ENCODE assay signal across 9 cellular contexts in genomic region chr3:43071313-43071893, GRCh38. TPM values are rescaled to one million over a fixed set of nuclear protein-coding genes. Genes with fewer than 3 reads are reported as not detected.
DNase-seq lines count a peak whose midpoint lies in the region; ATAC-seq and TF ChIP-seq lines count a peak whose summit lies in the region.
"Had no signal": no experiment of that assay in that cellular context is flagged by ENCODE, and none has a peak within 500 bp of the region (broad histone marks: within the 10 kb centered on the region; RNA-seq: fewer than 3 reads in every experiment).

No MANE protein-coding gene starts in this region.

- no peak overlapping the region for H3K27ac Mint-ChIP-seq in neural progenitor cell

- no peaks in the 10 kb centered on the region for H3K9me3 ChIP-seq in neural progenitor cell (ENCODE audit: low read depth)

- H3K4me2 ChIP-seq in neural progenitor cell, result no peak overlapping the region

- H3K36me3 Mint-ChIP-seq in neural progenitor cell, result no peaks in the 10 kb centered on the region

- H3K4me1 ChIP-seq in neural progenitor cell, result no peaks in the 10 kb centered on the region

- H3K27me3 Mint-ChIP-seq in neural progenitor cell (ENCODE audit: insufficient read depth, low read depth), result no peaks in the 10 kb centered on the region

- DNase-seq in DMS53 (lab: John Stamatoyannopoulos, UW), result peak; percentile 41
- DNase-seq in DMS53 treated with DMSO at 0.1 percent for 48 hours (lab: John Stamatoyannopoulos, UW; ENCODE audit: unreplicated experiment), result no peak
- peak; percentile 30 for DNase-seq in HuH-7.5 (ENCODE audit: low spot score)
- peak; percentile 10 for DNase-seq in central memory CD4-positive, alpha-beta T cell
- peak; percentile 19 for DNase-seq in neural progenitor cell (ENCODE audit: low spot score)
- DNase-seq in retina, result no peak
- no peak for DNase-seq in MV-4-11 (lab: John Stamatoyannopoulos, UW)
- DNase-seq: activated CD8-positive, alpha-beta memory T cell treated with anti-CD3 and anti-CD28 coated beads, Interleukin-2, amount 50 U/mL, for 48 hours had no signal

- H3K4me3 ChIP-seq in neural progenitor cell, result no peak overlapping the region

- no peaks in the 10 kb centered on the region for H4K20me1 ChIP-seq in neural progenitor cell (ENCODE audit: low read depth)

- ATAC-seq in HG02840 (IDR thresholded peaks at IDR 0.05; ENCODE audit: low FRiP score, unreplicated experiment), result no peak

- H3K9me3 Mint-ChIP-seq in neural progenitor cell, result no peaks in the 10 kb centered on the region

- H3F3A ChIP-seq in neural progenitor cell (ENCODE audit: low read depth), result no peaks in the 10 kb centered on the region

- H3K27me3 ChIP-seq in neural progenitor cell, result no peaks in the 10 kb centered on the region

- no peak overlapping the region for H2AFZ ChIP-seq in neural progenitor cell (replicated peaks)

- no peaks in the 10 kb centered on the region for H3K4me1 Mint-ChIP-seq in neural progenitor cell

- peak; percentile 62 for TF ChIP-seq CTCF in neural progenitor cell (IDR thresholded peaks at IDR 0.05)

- no peak overlapping the region for H3K9ac ChIP-seq in neural progenitor cell

- no peaks in the 10 kb centered on the region for H3K36me3 ChIP-seq in neural progenitor cell

- H3K79me2 ChIP-seq in neural progenitor cell (ENCODE audit: low read depth), result no peaks in the 10 kb centered on the region

- no peak overlapping the region for H3K27ac ChIP-seq in neural progenitor cell

- no peak overlapping the region for H3K4me3 Mint-ChIP-seq in neural progenitor cell

RNA-seq across cellular contexts. Expression of gene POMGNT2, which starts 34.5 kb away (rescaled TPM):
- 13.2 and 28.8 TPM in 2 replicates for total RNA-seq in neural progenitor cell (ENCODE audit: low replicate concordance)

Comparison
In these comparisons a context has a peak if more than half of its experiments do, and no peak if none do; other contexts are left out.
1. DNase-seq: peak in DMS53 (single experiment), HuH-7.5 (single experiment), central memory CD4-positive, alpha-beta T cell (single experiment) and neural progenitor cell (single experiment); none in DMS53 treated with DMSO at 0.1 percent for 48 hours (single experiment), retina (single experiment) and MV-4-11 (single experiment).